22 cellular contexts compared by ENCODE assay signal in genomic region chr5:168788107-168788506, GRCh38.
"Had no signal": no experiment of that assay in that cellular context is flagged by ENCODE, and none has a peak within 500 bp of the region (broad histone marks: within the 10 kb centered on the region; RNA-seq: fewer than 3 reads in every experiment).

No MANE protein-coding gene starts in this region.

- H3K27me3 ChIP-seq: gastrocnemius medialis, right lobe of liver, tibial nerve, upper lobe of left lung, uterus had no signal

- H3K4me3 ChIP-seq: dorsolateral prefrontal cortex, gastrocnemius medialis, lung, mucosa of descending colon, right lobe of liver, thoracic aorta, tibial nerve, upper lobe of left lung, uterus had no signal

- DNase-seq: dorsolateral prefrontal cortex; effector CD4-positive, alpha-beta T cell; endodermal cell; foreskin fibroblast; gastrocnemius medialis; head of caudate nucleus; kidney; mesenchymal stem cell; mucosa of descending colon; naive B cell; right lobe of liver; small intestine; stimulated activated CD4-positive, alpha-beta T cell treated with anti-CD3 and anti-CD28 coated beads, Interleukin-2, amount 100 ng/mL, for 24 hours; stimulated activated CD4-positive, alpha-beta T cell treated with anti-CD3 and anti-CD28 coated beads, Interleukin-4, amount 100 ng/mL, for 24 hours; stimulated activated naive CD8-positive, alpha-beta T cell treated with anti-CD3 and anti-CD28 coated beads, Interleukin-15, Interleukin-2, amounts not matched to agents 100 U/mL and 50 U/mL, for 24 hours; substantia nigra; upper lobe of left lung; uterus had no signal

- FAIRE-seq: colon, kidney, small intestine had no signal

- H3K36me3 ChIP-seq: gastrocnemius medialis, right lobe of liver, thoracic aorta, upper lobe of left lung, uterus had no signal
